11 cellular contexts compared by ENCODE assay signal in the genomic region with DNA sequence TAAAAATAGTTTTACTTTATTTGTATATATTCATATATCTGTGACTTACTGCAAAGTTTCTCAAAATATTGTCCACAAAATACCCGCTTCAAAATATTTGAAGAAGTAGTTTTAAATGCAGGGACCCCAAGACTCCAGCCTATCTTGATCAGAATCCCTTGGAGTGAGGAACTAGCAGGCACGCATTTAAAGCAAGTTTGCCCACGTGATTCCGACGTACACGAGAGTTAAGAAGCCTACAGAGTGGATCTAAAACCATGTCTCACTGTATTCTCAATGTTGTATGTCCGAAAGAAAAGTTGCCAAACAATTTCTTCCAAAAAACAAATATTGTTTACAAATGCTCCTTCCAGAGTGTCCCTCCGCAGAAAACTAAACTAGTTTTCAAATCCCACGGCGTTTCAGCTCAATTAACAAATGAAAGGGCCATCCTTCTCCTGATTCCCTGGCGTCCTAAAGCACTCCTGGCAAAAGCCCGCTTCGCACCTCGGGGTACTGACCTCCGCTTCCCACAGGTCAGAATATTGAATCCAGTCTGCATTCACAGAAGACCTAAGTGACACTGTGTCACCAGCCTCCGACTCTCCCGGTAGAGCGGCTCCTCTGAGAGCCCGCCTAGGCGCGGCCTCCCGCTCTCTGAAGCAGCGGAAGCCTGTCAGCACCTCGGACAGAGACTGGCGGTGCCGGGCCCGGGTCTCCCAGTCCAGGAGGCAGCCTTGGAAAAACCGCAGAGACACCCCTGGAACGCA. TPM values are rescaled to one million over a fixed set of nuclear protein-coding genes. Genes with fewer than 3 reads are reported as not detected.
DNase-seq lines count a peak whose midpoint lies in the region; ATAC-seq and TF ChIP-seq lines count a peak whose summit lies in the region.
"Had no signal": no experiment of that assay in that cellular context is flagged by ENCODE, and none has a peak within 500 bp of the region (broad histone marks: within the 10 kb centered on the region; RNA-seq: fewer than 3 reads in every experiment).

No MANE protein-coding gene starts in this region.

- no peak for TF ChIP-seq CTCF in WERI-Rb-1 (IDR thresholded peaks at IDR 0.05; ENCODE audit: low read depth, low read length)
- TF ChIP-seq CTCF in psoas muscle (IDR thresholded peaks at IDR 0.05), result no peak
- TF ChIP-seq CTCF in OCI-LY7 (conservative IDR thresholded peaks at IDR 0.05; ENCODE audit: low read length), result no peak

- intact Hi-C loops in psoas muscle (cut with DNase I) (no loop called here), OCI-LY7 (cut with micrococcal nuclease; ENCODE audit: unreplicated experiment) (no loop called here)

- H3K9me2 ChIP-seq in OCI-LY7 (ENCODE audit: insufficient read depth, low read length), result no peaks in the 10 kb centered on the region

- ATAC-seq in psoas muscle, result no peak
- no peak for ATAC-seq in GM21786 (IDR thresholded peaks at IDR 0.05; ENCODE audit: unreplicated experiment)

- peak overlapping the region; percentile 71 for H3K4me3 ChIP-seq in HUES64 (ENCODE audit: low read length)
- peak overlapping the region; percentile 46 for H3K4me3 ChIP-seq in WERI-Rb-1 (ENCODE audit: low read depth, low read length)
- peak overlapping the region; percentile 73; the same call in 1 of the 2 replicates for H3K4me3 ChIP-seq in iPS DF 6.9 (ENCODE audit: low read length)
- H3K4me3 ChIP-seq in psoas muscle, result peak overlapping the region; percentile 52
- no peak overlapping the region for H3K4me3 ChIP-seq in OCI-LY7 (ENCODE audit: low read depth, low read length, poor library complexity, severe bottlenecking)

- under 1% methylated on average over 29 of the region's 29 CpGs for WGBS in HUES64
- no CpG with 5 or more reads among the region's 29 CpGs for WGBS in iPS DF 6.9 (ENCODE audit: insufficient coverage, insufficient read length)
- WGBS in psoas muscle, 3 donors, result 12 to 14% (median 12%) methylated on average over 29 of the region's 29 CpGs

- BruUV-seq in OCI-LY7 (replicated peaks; lab: Mats Ljungman, UMichigan), result no TSS peak

- H3K9ac ChIP-seq in HUES64 (ENCODE audit: low read depth, low read length), result no peak overlapping the region

- no peaks in the 10 kb centered on the region for H4K20me1 ChIP-seq in OCI-LY7 (ENCODE audit: insufficient read depth, low read length)

- no peaks in the 10 kb centered on the region for H3K79me2 ChIP-seq in OCI-LY7 (ENCODE audit: insufficient read depth, low read depth, low read length)

- no peak overlapping the region for H3K4me2 ChIP-seq in OCI-LY7 (ENCODE audit: low read length)

- H3K36me3 ChIP-seq in HUES64 (ENCODE audit: insufficient read depth, low read length), result 0 out of 2 replicates have a peak, but pooled peaks cover 9% of the 10 kb centered on the region
- H3K36me3 ChIP-seq in WERI-Rb-1, result peaks cover 23% of the 10 kb centered on the region
- H3K36me3 ChIP-seq in iPS DF 6.9 (ENCODE audit: control insufficient read depth, insufficient read depth, low read length), result no peaks in the 10 kb centered on the region
- no peaks in the 10 kb centered on the region for H3K36me3 ChIP-seq in psoas muscle (ENCODE audit: insufficient read depth in 1 of 2, low read depth in 1 of 2)
- no peaks in the 10 kb centered on the region for H3K36me3 ChIP-seq in OCI-LY7 (ENCODE audit: insufficient read depth, low read length)

- H3K9me3 ChIP-seq in HUES64 (ENCODE audit: insufficient read depth, low read depth, low read length) (no peaks in the 10 kb centered on the region), WERI-Rb-1 (ENCODE audit: severe bottlenecking) (no peaks in the 10 kb centered on the region), iPS DF 6.9 (ENCODE audit: control insufficient read depth, insufficient read depth, low read length) (no peaks in the 10 kb centered on the region), psoas muscle (no peaks in the 10 kb centered on the region), OCI-LY7 (ENCODE audit: low read length) (no peaks in the 10 kb centered on the region)

- POLR2A ChIA-PET in OCI-LY7 (lab: Charles Lee), result interaction anchor here (0.8 kb wide), 1 partner anchor 23 kb away, joined by 3 read pairs; no protein-coding TSS in a partner anchor

- H3K27ac ChIP-seq in HUES64 (ENCODE audit: low read depth, low read length) (peak overlapping the region; percentile 15; the same call in 1 of the 2 replicates), WERI-Rb-1 (peak overlapping the region; percentile 84), iPS DF 6.9 (ENCODE audit: low read length) (no peak overlapping the region), psoas muscle (no peak overlapping the region), OCI-LY7 (ENCODE audit: low read depth, low read length, poor library complexity, severe bottlenecking) (no peak overlapping the region)

- H3K4me1 ChIP-seq in HUES64 (ENCODE audit: insufficient read depth, low read length), result peaks cover 56% of the 10 kb centered on the region
- no peaks in the 10 kb centered on the region; the same call in 1 of the 2 replicates for H3K4me1 ChIP-seq in iPS DF 6.9 (ENCODE audit: control insufficient read depth, insufficient read depth, low read length)
- no peaks in the 10 kb centered on the region for H3K4me1 ChIP-seq in psoas muscle
- H3K4me1 ChIP-seq in OCI-LY7 (ENCODE audit: insufficient read depth, low read length, poor library complexity, severe bottlenecking), result no peaks in the 10 kb centered on the region

- CTCF ChIA-PET in OCI-LY7 (lab: Charles Lee; ENCODE audit: unreplicated experiment), result no interaction called here

- DNase-seq in WERI-Rb-1 (peak; percentile 34), iPS DF 6.9 (ENCODE audit: low read depth, low spot score) (no peak), psoas muscle (peak in 1 of 2 donors; percentile 15), OCI-LY7 (ENCODE audit: low spot score) (no peak), NCI-H2196 treated with DMSO at 0.1 percent for 48 hours (lab: John Stamatoyannopoulos, UW; ENCODE audit: unreplicated experiment) (no peak)
- DNase-seq: HCEC 1CT; NK-92 treated with Interleukin-12 subunit alpha and Interleukin-12 subunit beta, amount 100 ng/mL, for 24 hours; stimulated activated CD8-positive, alpha-beta memory T cell treated with anti-CD3 and anti-CD28 coated beads, Interleukin-4, amount 100 ng/mL, for 48 hours had no signal

- H3K27me3 ChIP-seq in HUES64 (ENCODE audit: insufficient read depth, low read length) (no peaks in the 10 kb centered on the region), WERI-Rb-1 (ENCODE audit: insufficient read depth, low read depth, severe bottlenecking) (no peaks in the 10 kb centered on the region), iPS DF 6.9 (ENCODE audit: control insufficient read depth, insufficient read depth, low read length) (no peaks in the 10 kb centered on the region), psoas muscle (ENCODE audit: insufficient read depth in 3 of 3, low read length in 2 of 3) (peaks cover 8 to 63% (median 9%) of the 10 kb centered on the region in 3 donors)

- no peak overlapping the region for H2AFZ ChIP-seq in OCI-LY7 (ENCODE audit: low read length)

RNA-seq across cellular contexts. Expression of gene GABRB3, which starts 1.5 kb away (rescaled TPM):
- polyA plus RNA-seq in HUES64 (2013, experiment 1 of 2), result 98.5 TPM
- polyA plus RNA-seq in HUES64 (2013, experiment 2 of 2), result 81.1 TPM
- total RNA-seq in psoas muscle (1 to 10 TPM in 1 of 4 donors, under 1 TPM in 3; 0.17 to 1.0 (median 0.42) TPM), OCI-LY7 (2022) (6.4 and 6.5 TPM in 2 replicates)
- polyA plus RNA-seq in psoas muscle, result under 1 TPM; 0.10 to 0.35 (median 0.14) TPM
- 2.8 and 3.6 TPM in 2 replicates for total RNA-seq in OCI-LY7 (2014; rRNA removed; shearing (Covaris generic))
- total RNA-seq: HT1080 had no signal

Comparison
In these comparisons a context has a peak if more than half of its experiments do, and no peak if none do; other contexts are left out.
1. H3K27ac ChIP-seq: peak in HUES64 (single experiment) and WERI-Rb-1 (single experiment); none in iPS DF 6.9 (single experiment), psoas muscle (single experiment) and OCI-LY7 (single experiment).